ENCODE assay signal across 13 cellular contexts in the genomic region with DNA sequence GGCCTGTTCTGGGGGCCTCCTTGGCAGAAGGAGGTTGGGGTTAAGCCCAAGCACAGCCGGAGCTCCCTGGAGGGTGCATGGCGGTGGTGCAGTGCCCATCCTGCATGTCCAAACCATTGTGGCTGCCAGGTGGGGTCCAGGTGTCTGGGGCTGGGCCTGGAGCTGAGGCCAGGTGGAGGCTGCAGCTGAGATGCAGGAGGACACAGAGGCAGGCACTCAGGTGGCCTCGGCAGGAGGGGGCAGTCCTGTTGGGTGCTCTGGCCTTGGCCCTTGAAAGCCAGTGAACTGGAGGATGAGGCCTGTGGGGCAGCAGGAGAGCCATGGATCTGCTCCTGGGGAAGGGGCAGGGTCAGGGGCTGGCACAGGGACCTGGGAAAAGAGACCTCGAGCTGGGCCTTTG.
DNase-seq lines count a peak whose midpoint lies in the region; ATAC-seq and TF ChIP-seq lines count a peak whose summit lies in the region.
"Had no signal": no experiment of that assay in that cellular context is flagged by ENCODE, and none has a peak within 500 bp of the region (broad histone marks: within the 10 kb centered on the region; RNA-seq: fewer than 3 reads in every experiment).

No MANE protein-coding gene starts in this region.

- H3K4me2 ChIP-seq in neuronal stem cell (ENCODE audit: insufficient read depth, low read length, poor library complexity, severe bottlenecking): no peak overlapping the region

- peak in 1 of 3 donors; percentile 41 for DNase-seq in right cardiac atrium
- DNase-seq in heart right ventricle: no peak
- no peak for DNase-seq in RWPE1 (ENCODE audit: low spot score)
- DNase-seq in neuronal stem cell (ENCODE audit: low spot score): no peak
- DNase-seq in NCI-H2196 treated with DMSO at 0.1 percent for 48 hours (lab: John Stamatoyannopoulos, UW; ENCODE audit: unreplicated experiment): no peak
- DNase-seq in naive thymus-derived CD4-positive, alpha-beta T cell: no peak
- no peak for DNase-seq in HK-2 (ENCODE audit: unreplicated experiment)
- DNase-seq: CD4-positive, alpha-beta memory T cell; GDM1; GOT3; H9 had no signal

- H2BK120ac ChIP-seq in neuronal stem cell (ENCODE audit: low read depth, low read length): no peak overlapping the region

- H3K4me1 Mint-ChIP-seq in naive thymus-derived CD4-positive, alpha-beta T cell: peaks cover 0 to 6% (median 0%) of the 10 kb centered on the region in 7 donors
- H3K4me1 Mint-ChIP-seq: B cell; CD14-positive monocyte; CD4-positive, alpha-beta memory T cell had no signal

- TF ChIP-seq CTCF in heart right ventricle (IDR thresholded peaks at IDR 0.05) (no peak), RWPE1 (conservative IDR thresholded peaks at IDR 0.05; ENCODE audit: low read depth) (no peak)

- H3K4me3 ChIP-seq in right cardiac atrium (ENCODE audit: low read length): no peak overlapping the region
- no peak overlapping the region for H3K4me3 ChIP-seq in heart right ventricle
- no peak overlapping the region for H3K4me3 ChIP-seq in neuronal stem cell (ENCODE audit: low read length in 2 of 2)
- no peak overlapping the region for H3K4me3 ChIP-seq in naive thymus-derived CD4-positive, alpha-beta T cell (ENCODE audit: low read length)

- no peak overlapping the region for H4K8ac ChIP-seq in neuronal stem cell (ENCODE audit: low read depth, low read length)

- H3K9me3 ChIP-seq in right cardiac atrium (ENCODE audit: control insufficient read depth, low read length) (no peaks in the 10 kb centered on the region), heart right ventricle (no peaks in the 10 kb centered on the region), neuronal stem cell (replicated peaks in 1 of 2; ENCODE audit: control insufficient read depth in 2 of 2, insufficient read depth in 1 of 2, low read depth in 1 of 2, low read length in 2 of 2) (no peaks in the 10 kb centered on the region)
- no peaks in the 10 kb centered on the region for H3K9me3 ChIP-seq in naive thymus-derived CD4-positive, alpha-beta T cell (ENCODE audit: control insufficient read depth in 2 of 3, low read length in 3 of 3)

- no peak overlapping the region for H3K27ac Mint-ChIP-seq in naive thymus-derived CD4-positive, alpha-beta T cell
- H3K27ac Mint-ChIP-seq: B cell; CD14-positive monocyte; CD4-positive, alpha-beta memory T cell; H9 had no signal

- peak overlapping the region; percentile 73 for H3K23ac ChIP-seq in neuronal stem cell (ENCODE audit: low read depth, low read length, poor library complexity)

- CTCF ChIA-PET in RWPE1 (lab: Yijun Ruan, JAX): no interaction called here
- CTCF ChIA-PET in naive thymus-derived CD4-positive, alpha-beta T cell (lab: Charles Lee): no interaction called here

- intact Hi-C loops in right cardiac atrium (cut with DNase I) (no loop called here), heart right ventricle (cut with DNase I) (no loop called here)
- intact Hi-C loops in naive thymus-derived CD4-positive, alpha-beta T cell (cut with micrococcal nuclease): no loop called here

- no peak overlapping the region for H3K4ac ChIP-seq in neuronal stem cell (ENCODE audit: low read length)

- POLR2A ChIA-PET in RWPE1 (lab: Yijun Ruan, JAX; ENCODE audit: low non-redundant PET): no interaction called here
- POLR2A ChIA-PET in naive thymus-derived CD4-positive, alpha-beta T cell (lab: Charles Lee): no interaction called here

- peaks cover 0 to 8% (median 0%) of the 10 kb centered on the region in 5 donors for H3K36me3 Mint-ChIP-seq in naive thymus-derived CD4-positive, alpha-beta T cell
- H3K36me3 Mint-ChIP-seq: CD14-positive monocyte; CD4-positive, alpha-beta memory T cell had no signal

- H4K91ac ChIP-seq in neuronal stem cell (ENCODE audit: low read depth, low read length, poor library complexity): no peak overlapping the region

- H3K14ac ChIP-seq in neuronal stem cell (ENCODE audit: low read length): peak overlapping the region; percentile 98

- H2BK5ac ChIP-seq in neuronal stem cell (ENCODE audit: low read length): no peak overlapping the region

- no peak overlapping the region for H3K9ac ChIP-seq in neuronal stem cell (ENCODE audit: low read depth, low read length, poor library complexity)

- H2BK15ac ChIP-seq in neuronal stem cell (ENCODE audit: low read length): peak overlapping the region; percentile 37

- no peak overlapping the region for H3K4me3 Mint-ChIP-seq in naive thymus-derived CD4-positive, alpha-beta T cell
- H3K4me3 Mint-ChIP-seq: B cell; CD14-positive monocyte; CD4-positive, alpha-beta memory T cell; H9 had no signal

- peaks cover 0 to 15% (median 0%) of the 10 kb centered on the region in 11 donors for H3K9me3 Mint-ChIP-seq in naive thymus-derived CD4-positive, alpha-beta T cell
- H3K9me3 Mint-ChIP-seq: CD4-positive, alpha-beta memory T cell had no signal

- no peaks in the 10 kb centered on the region for H3K36me3 ChIP-seq in heart right ventricle
- no peaks in the 10 kb centered on the region for H3K36me3 ChIP-seq in neuronal stem cell (replicated peaks in 1 of 2; ENCODE audit: control insufficient read depth in 2 of 2, insufficient read depth in 2 of 2, low read length in 2 of 2)
- no peaks in the 10 kb centered on the region for H3K36me3 ChIP-seq in naive thymus-derived CD4-positive, alpha-beta T cell (ENCODE audit: control insufficient read depth in 2 of 3, insufficient read depth in 3 of 3, low read length in 3 of 3)

- ATAC-seq in right cardiac atrium (peak; percentile 7 to 10), heart right ventricle (no peak)
- no peak for ATAC-seq in naive thymus-derived CD4-positive, alpha-beta T cell

- no peaks in the 10 kb centered on the region for H3K4me1 ChIP-seq in right cardiac atrium (ENCODE audit: control insufficient read depth, insufficient read depth, low read length)
- peaks cover 0 to 16% (median 8%) of the 10 kb centered on the region in 9 donors for H3K4me1 ChIP-seq in heart right ventricle
- H3K4me1 ChIP-seq in neuronal stem cell (ENCODE audit: control insufficient read depth in 2 of 2, insufficient read depth in 1 of 2, low read depth in 1 of 2, low read length in 2 of 2): peaks cover 0 to 2% of the 10 kb centered on the region in 2 donors
- H3K4me1 ChIP-seq in naive thymus-derived CD4-positive, alpha-beta T cell (ENCODE audit: control insufficient read depth in 2 of 2, insufficient read depth in 2 of 2, low read length in 2 of 2): no peaks in the 10 kb centered on the region

- H3K27ac ChIP-seq in right cardiac atrium (ENCODE audit: low read length) (no peak overlapping the region), heart right ventricle (no peak overlapping the region), RWPE1 (peak overlapping the region; percentile 48), neuronal stem cell (replicated peaks; ENCODE audit: low read length) (no peak overlapping the region)
- no peak overlapping the region for H3K27ac ChIP-seq in naive thymus-derived CD4-positive, alpha-beta T cell (ENCODE audit: low read depth, low read length)

- H2BK12ac ChIP-seq in neuronal stem cell (ENCODE audit: low read length): peak overlapping the region; percentile 73

- no peak overlapping the region for H2AFZ ChIP-seq in neuronal stem cell (ENCODE audit: low read length)

- peak overlapping the region; percentile 68 for H2AK5ac ChIP-seq in neuronal stem cell (ENCODE audit: low read depth, low read length)

- H3K18ac ChIP-seq in neuronal stem cell (ENCODE audit: low read length): peak overlapping the region; percentile 64

- H3K27me3 ChIP-seq in right cardiac atrium (ENCODE audit: control insufficient read depth, insufficient read depth) (no peaks in the 10 kb centered on the region), heart right ventricle (peaks cover 0 to 20% (median 0%) of the 10 kb centered on the region in 7 donors), neuronal stem cell (ENCODE audit: control insufficient read depth in 3 of 3, insufficient read depth in 3 of 3, low read depth in 1 of 3, low read length in 3 of 3) (peaks cover 0 to 3% (median 0%) of the 10 kb centered on the region in 3 experiments)
- no peaks in the 10 kb centered on the region for H3K27me3 ChIP-seq in naive thymus-derived CD4-positive, alpha-beta T cell (ENCODE audit: control insufficient read depth in 2 of 2, insufficient read depth in 2 of 2, low read length in 2 of 2)

- WGBS in right cardiac atrium: 72% methylated on average over 4 of the region's 4 CpGs
- WGBS in heart right ventricle, 2 donors: 73 to 82% methylated on average over 4 of the region's 4 CpGs
- no CpG with 5 or more reads among the region's 4 CpGs for WGBS in neuronal stem cell (ENCODE audit: extremely low coverage in 2 of 2, insufficient read length in 2 of 2, insufficient replicate concordance in 1 of 2), 2 donors

- peaks cover 1% of the 10 kb centered on the region for H3K79me1 ChIP-seq in neuronal stem cell (ENCODE audit: low read depth, low read length)

- H3K27me3 Mint-ChIP-seq in naive thymus-derived CD4-positive, alpha-beta T cell: peaks cover 0 to 19% (median 0%) of the 10 kb centered on the region in 5 donors
- H3K27me3 Mint-ChIP-seq: B cell; CD4-positive, alpha-beta memory T cell had no signal

Comparison
In these comparisons a context has a peak if more than half of its experiments do, and no peak if none do; other contexts are left out.
1. ATAC-seq: peak in right cardiac atrium (2 of 2); none in heart right ventricle (0 of 8) and naive thymus-derived CD4-positive, alpha-beta T cell (single experiment).